Comparison of ENCODE assay signal across 23 cellular contexts in the genomic region with DNA sequence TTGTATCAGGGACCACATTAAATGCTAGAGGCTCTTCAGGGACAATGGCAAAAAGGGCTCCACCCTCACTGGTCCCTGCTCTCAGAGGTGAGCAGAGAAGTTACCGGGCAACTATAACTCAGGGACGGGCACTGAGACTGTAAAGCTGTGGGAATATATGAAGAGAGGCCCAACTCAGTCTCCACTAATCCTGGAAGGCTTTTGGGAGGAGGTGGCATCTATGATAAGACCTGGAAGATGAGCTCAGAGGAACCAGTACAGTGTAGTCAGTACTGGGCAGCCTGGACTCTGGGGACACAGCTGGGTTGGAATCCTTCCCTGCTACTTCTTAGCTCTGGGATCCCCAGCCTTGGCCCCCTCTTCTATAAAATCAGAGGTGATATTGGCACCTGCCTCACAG.
"Had no signal": no experiment of that assay in that cellular context is flagged by ENCODE, and none has a peak within 500 bp of the region (broad histone marks: within the 10 kb centered on the region; RNA-seq: fewer than 3 reads in every experiment).

No MANE protein-coding gene starts in this region.

- DNase-seq: activated B cell treated with CpG ODN at 0.5 μM for 24 hours; activated CD4-positive, alpha-beta T cell treated with anti-CD3 and anti-CD28 coated beads, Interleukin-2, amount 50 U/mL, for 1 hour; amygdala; dermis blood vessel endothelial cell; effector CD8-positive, alpha-beta T cell; erythroblast; gastrocnemius medialis; glutamatergic neuron; islet precursor cell; mesenchymal stem cell; naive thymus-derived CD8-positive, alpha-beta T cell; T-helper 17 cell; T1000; tibial artery had no signal

- H3K27ac ChIP-seq: hepatocyte, tibial artery had no signal

- ATAC-seq: gastrocnemius medialis; naive thymus-derived CD8-positive, alpha-beta T cell; sciatic nerve; T-helper 17 cell had no signal

- H3K36me3 Mint-ChIP-seq: activated naive CD4-positive, alpha-beta T cell treated with anti-CD3 and anti-CD28 coated beads, Interleukin-2, amount 50 U/mL, for 24 hours; naive thymus-derived CD8-positive, alpha-beta T cell had no signal

- H3K27me3 Mint-ChIP-seq: naive thymus-derived CD8-positive, alpha-beta T cell had no signal

- H3K27ac Mint-ChIP-seq: activated B cell treated with CpG ODN at 0.5 μM for 24 hours; activated CD8-positive, alpha-beta T cell treated with anti-CD3 and anti-CD28 coated beads for 36 hours; activated naive CD4-positive, alpha-beta T cell treated with anti-CD3 and anti-CD28 coated beads, Interleukin-2, amount 50 U/mL, for 24 hours; activated naive CD8-positive, alpha-beta T cell treated with anti-CD3 and anti-CD28 coated beads, Interleukin-2, amount 50 U/mL, for 24 hours; activated T-helper 2 cell treated with anti-CD3 and anti-CD28 coated beads, Interferon-gamma antibody, Interleukin-2, Interleukin-4, amounts not matched to agents 10 μg/mL and 5 μg/mL and 100 μg/mL, durations not matched to agents 14 hours and 24 hours and 36 hours; T-helper 17 cell had no signal

- H3K9me3 Mint-ChIP-seq: activated B cell treated with CpG ODN at 0.5 μM for 24 hours; activated CD8-positive, alpha-beta T cell treated with anti-CD3 and anti-CD28 coated beads for 36 hours; activated naive CD4-positive, alpha-beta T cell treated with anti-CD3 and anti-CD28 coated beads, Interleukin-2, amount 50 U/mL, for 24 hours; activated naive CD8-positive, alpha-beta T cell treated with anti-CD3 and anti-CD28 coated beads, Interleukin-2, amount 50 U/mL, for 24 hours; activated T-helper 2 cell treated with anti-CD3 and anti-CD28 coated beads, Interferon-gamma antibody, Interleukin-2, Interleukin-4, amounts not matched to agents 10 μg/mL and 5 μg/mL and 100 μg/mL, durations not matched to agents 14 hours and 24 hours and 36 hours; central memory CD8-positive, alpha-beta T cell; naive thymus-derived CD8-positive, alpha-beta T cell; neural crest cell; stimulated activated naive CD8-positive, alpha-beta T cell treated with anti-CD3 and anti-CD28 coated beads, Interleukin-15, amount 100 ng/mL, for 72 hours had no signal

- H3K4me1 Mint-ChIP-seq: activated B cell treated with CpG ODN at 0.5 μM for 24 hours; central memory CD8-positive, alpha-beta T cell; naive thymus-derived CD8-positive, alpha-beta T cell; T-helper 17 cell had no signal

- H3K4me3 Mint-ChIP-seq: activated B cell treated with CpG ODN at 0.5 μM for 24 hours; activated CD8-positive, alpha-beta T cell treated with anti-CD3 and anti-CD28 coated beads for 36 hours; activated naive CD4-positive, alpha-beta T cell treated with anti-CD3 and anti-CD28 coated beads, Interleukin-2, amount 50 U/mL, for 24 hours; activated naive CD8-positive, alpha-beta T cell treated with anti-CD3 and anti-CD28 coated beads, Interleukin-2, amount 50 U/mL, for 24 hours; central memory CD8-positive, alpha-beta T cell; naive thymus-derived CD8-positive, alpha-beta T cell; neural crest cell; stimulated activated naive CD8-positive, alpha-beta T cell treated with anti-CD3 and anti-CD28 coated beads, Interleukin-15, amount 100 ng/mL, for 72 hours; T-helper 17 cell had no signal
